Comparison of ENCODE assay signal across 12 cellular contexts in genomic region chr1:243883551-243883950, GRCh38. TPM values are rescaled to one million over a fixed set of nuclear protein-coding genes. Genes with fewer than 3 reads are reported as not detected.
DNase-seq lines count a peak whose midpoint lies in the region; FAIRE-seq and TF ChIP-seq lines count a peak whose summit lies in the region.
"Had no signal": no experiment of that assay in that cellular context is flagged by ENCODE, and none has a peak within 500 bp of the region (broad histone marks: within the 10 kb centered on the region; RNA-seq: fewer than 3 reads in every experiment).

No MANE protein-coding gene starts in this region.

- H3K9me3 ChIP-seq in osteoblast (ENCODE audit: low read depth, low read length) (no peaks in the 10 kb centered on the region), hepatocyte (ENCODE audit: low read depth) (no peaks in the 10 kb centered on the region), kidney (ENCODE audit: control insufficient read depth in 1 of 2, low read length in 2 of 2) (no peaks in the 10 kb centered on the region)

- FAIRE-seq in kidney (lab: Jason Lieb, UNC) = no peak

- intact Hi-C loops in kidney (cut with DNase I) = no loop called here

- H2AFZ ChIP-seq in osteoblast (ENCODE audit: low read length) = no peak overlapping the region
- no peak overlapping the region for H2AFZ ChIP-seq in hepatocyte

- H3K4me2 ChIP-seq in osteoblast (ENCODE audit: insufficient read depth, low read length) (no peak overlapping the region), hepatocyte (no peak overlapping the region)

- no peaks in the 10 kb centered on the region for H4K20me1 ChIP-seq in osteoblast (ENCODE audit: insufficient read depth, low read length)
- no peaks in the 10 kb centered on the region for H4K20me1 ChIP-seq in hepatocyte (ENCODE audit: insufficient read depth, poor library complexity, severe bottlenecking)

- WGBS in hepatocyte (ENCODE audit: low lambda C conversion rate, missing lambda C conversion rate) = 93% methylated on average over 2 of the region's 2 CpGs

- H3K36me3 ChIP-seq in osteoblast (ENCODE audit: insufficient read depth, low read length) (no peaks in the 10 kb centered on the region), hepatocyte (replicated peaks; ENCODE audit: insufficient read depth, low read depth) (no peaks in the 10 kb centered on the region), kidney (ENCODE audit: control insufficient read depth in 1 of 2, insufficient read depth in 2 of 2, low read length in 2 of 2) (no peaks in the 10 kb centered on the region)

- H3K4me3 ChIP-seq in osteoblast (ENCODE audit: insufficient read depth, low read length) (no peak overlapping the region), hepatocyte (no peak overlapping the region), kidney (ENCODE audit: low read length in 2 of 2) (no peak overlapping the region)

- H3K79me2 ChIP-seq in osteoblast (ENCODE audit: insufficient read depth, low read length) = no peaks in the 10 kb centered on the region
- H3K79me2 ChIP-seq in hepatocyte = no peaks in the 10 kb centered on the region

- DNase-seq in EH (ENCODE audit: low read depth) = peak; percentile 70
- peak; percentile 89 for DNase-seq in NCI-H226
- peak; percentile 22 for DNase-seq in dermis blood vessel endothelial cell
- peak; percentile 87 for DNase-seq in osteoblast (ENCODE audit: insufficient read length, low spot score, missing footprints)
- no peak for DNase-seq in 8988T
- DNase-seq in hepatocyte (ENCODE audit: low spot score) = no peak
- no peak for DNase-seq in kidney
- DNase-seq in activated naive CD4-positive, alpha-beta T cell (lab: John Stamatoyannopoulos, UW) = no peak
- DNase-seq: activated B cell treated with CpG ODN at 0.5 μM for 24 hours, activated gamma-delta T cell, DMS79, NCI-H187 had no signal

- no peak overlapping the region for H3K27ac ChIP-seq in osteoblast (ENCODE audit: low read depth, low read length)
- no peak overlapping the region for H3K27ac ChIP-seq in hepatocyte
- H3K27ac ChIP-seq in kidney (ENCODE audit: low read depth in 2 of 2, low read length in 2 of 2) = no peak overlapping the region

- TF ChIP-seq CTCF in osteoblast (IDR thresholded peaks at IDR 0.05; ENCODE audit: extremely low read depth, low read depth, low read length) (no peak), hepatocyte (IDR thresholded peaks at IDR 0.05; ENCODE audit: poor library complexity) (no peak), kidney (IDR thresholded peaks at IDR 0.05; ENCODE audit: borderline replicate concordance, extremely low read depth, insufficient read depth) (no peak)

- peaks cover 10% of the 10 kb centered on the region for H3K4me1 ChIP-seq in osteoblast (ENCODE audit: insufficient read depth, low read length)
- no peaks in the 10 kb centered on the region for H3K4me1 ChIP-seq in hepatocyte (ENCODE audit: insufficient read depth)
- no peaks in the 10 kb centered on the region for H3K4me1 ChIP-seq in kidney (ENCODE audit: control insufficient read depth in 1 of 2, insufficient read depth in 1 of 2, low read depth in 1 of 2, low read length in 2 of 2)

- H3K27me3 ChIP-seq in osteoblast (ENCODE audit: insufficient read depth, low read length) (no peaks in the 10 kb centered on the region), hepatocyte (no peaks in the 10 kb centered on the region)

- H3K9ac ChIP-seq in kidney (ENCODE audit: low read length in 2 of 2) = no peak overlapping the region

- H3K9me2 ChIP-seq in hepatocyte (replicated peaks; ENCODE audit: insufficient read depth) = no peaks in the 10 kb centered on the region

RNA-seq across cellular contexts. Expression of gene AKT3, which starts 33.5 kb away (rescaled TPM):
- total RNA-seq in dermis blood vessel endothelial cell (86.4 and 87.5 TPM in 2 replicates), osteoblast (38.7 and 41.3 TPM in 2 replicates), hepatocyte (13.0 and 16.9 TPM in 2 replicates), kidney (81.6 TPM)
- polyA plus RNA-seq in hepatocyte (2.7 and 3.5 TPM in 2 replicates), kidney (ENCODE audit: insufficient read depth, low read depth, low replicate concordance) (9.5 TPM)

Comparison
In these comparisons a context has a peak if more than half of its experiments do, and no peak if none do; other contexts are left out.
1. DNase-seq: peak in EH (single experiment), NCI-H226 (single experiment), dermis blood vessel endothelial cell (single experiment) and osteoblast (single experiment); none in 8988T (single experiment), hepatocyte (single experiment), kidney (single experiment) and activated naive CD4-positive, alpha-beta T cell (0 of 4).